In the genomic region with DNA sequence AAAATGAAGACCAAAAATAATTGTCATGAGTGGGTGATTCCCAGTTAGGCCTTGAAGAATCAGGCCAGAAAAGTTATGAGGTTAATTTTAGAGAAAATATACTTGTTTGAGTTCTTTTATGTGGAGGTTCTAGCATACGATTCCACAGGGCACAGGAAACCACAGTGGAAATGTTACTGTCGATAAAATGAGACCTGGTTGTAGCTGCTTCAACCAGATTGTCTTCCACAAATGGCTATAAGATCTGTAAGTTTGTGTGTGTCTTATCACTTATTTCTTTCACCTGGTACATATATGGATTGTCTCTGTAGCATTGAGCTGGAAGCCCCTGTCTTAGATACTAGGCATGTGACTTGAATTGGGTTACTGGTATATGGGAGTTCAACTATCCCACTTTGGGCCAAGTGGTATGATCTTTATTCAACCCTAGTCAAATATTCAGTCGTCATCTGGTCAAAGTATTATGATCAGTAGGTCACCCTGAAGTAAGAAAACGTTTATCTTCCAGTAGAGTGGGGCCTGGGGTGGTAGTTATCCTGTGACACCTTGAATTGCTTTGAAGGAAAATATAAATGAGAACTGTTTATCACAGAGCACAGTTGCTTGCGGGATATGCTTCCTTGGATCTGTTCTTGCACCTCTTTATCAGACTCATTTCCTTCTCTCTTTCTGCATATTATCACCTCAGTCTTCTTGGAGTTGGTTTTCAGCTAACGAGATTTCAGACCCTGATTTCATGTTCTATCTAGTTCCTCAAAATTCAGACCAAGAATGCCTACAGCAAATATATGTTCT, we compare ENCODE assay signal across 26 cellular contexts. TPM values are rescaled to one million over a fixed set of nuclear protein-coding genes. Genes with fewer than 3 reads are reported as not detected.
A peak's percentile ranks its signal among the peaks of the same experiment; 100 is the strongest.
DNase-seq lines count a peak whose midpoint lies in the region; ATAC-seq and TF ChIP-seq lines count a peak whose summit lies in the region.
"Had no signal": no experiment of that assay in that cellular context is flagged by ENCODE, and none has a peak within 500 bp of the region (broad histone marks: within the 10 kb centered on the region; RNA-seq: fewer than 3 reads in every experiment).

No MANE protein-coding gene starts in this region.

- ATAC-seq in activated naive CD4-positive, alpha-beta T cell treated with anti-CD3 and anti-CD28 coated beads, Interleukin-2, amount 50 U/mL, for 72 hours, result no peak
- peak; percentile 45 for ATAC-seq in naive thymus-derived CD4-positive, alpha-beta T cell
- ATAC-seq in GM21529 (IDR thresholded peaks at IDR 0.05; ENCODE audit: unreplicated experiment) (no peak), GM18517 (IDR thresholded peaks at IDR 0.05; ENCODE audit: unreplicated experiment) (no peak)
- ATAC-seq: left colon, WTC11 had no signal

- no peaks in the 10 kb centered on the region for H3K9me3 ChIP-seq in naive thymus-derived CD4-positive, alpha-beta T cell (ENCODE audit: control insufficient read depth in 2 of 3, low read length in 3 of 3)
- no peaks in the 10 kb centered on the region for H3K9me3 ChIP-seq in smooth muscle cell (replicated peaks; ENCODE audit: low read depth)
- H3K9me3 ChIP-seq: HAP-1, testis had no signal

- H3K27me3 Mint-ChIP-seq in activated naive CD4-positive, alpha-beta T cell treated with anti-CD3 and anti-CD28 coated beads, Interleukin-2, amount 50 U/mL, for 24 hours, result no peaks in the 10 kb centered on the region
- H3K27me3 Mint-ChIP-seq in activated T-helper 1 cell treated with anti-CD3 and anti-CD28 coated beads, Interleukin-12 subunit alpha, Interleukin-12 subunit beta, Interleukin-2, Interleukin-4 antibody, amounts not matched to agents 30 ng/mL and 10 ng/mL and 1 ng/mL, durations not matched to agents 14 hours and 24 hours and 36 hours (ENCODE audit: insufficient read depth), result no peaks in the 10 kb centered on the region
- H3K27me3 Mint-ChIP-seq in naive thymus-derived CD4-positive, alpha-beta T cell, result no peaks in the 10 kb centered on the region
- H3K27me3 Mint-ChIP-seq: dendritic cell treated with granulocyte-macrophage colony-stimulating factor and Interleukin-4, amounts not matched to agents 40 ng/mL and 50 ng/mL, for 4 days; progenitor cell of endocrine pancreas had no signal

- no peak overlapping the region for H2AFZ ChIP-seq in smooth muscle cell (ENCODE audit: low read depth)

- H3K27ac ChIP-seq in naive thymus-derived CD4-positive, alpha-beta T cell (ENCODE audit: low read depth, low read length), result peak overlapping the region; percentile 16
- no peak overlapping the region for H3K27ac ChIP-seq in smooth muscle cell (ENCODE audit: low read depth)
- H3K27ac ChIP-seq: SK-N-MC, testis had no signal

- H3K36me3 Mint-ChIP-seq in activated naive CD4-positive, alpha-beta T cell treated with anti-CD3 and anti-CD28 coated beads, Interleukin-2, amount 50 U/mL, for 24 hours, result peaks cover 10% of the 10 kb centered on the region
- peaks cover 7 to 9% of the 10 kb centered on the region in 2 donors for H3K36me3 Mint-ChIP-seq in activated naive CD4-positive, alpha-beta T cell treated with anti-CD3 and anti-CD28 coated beads, Interleukin-2, amount 50 U/mL, for 72 hours
- peaks cover 28% of the 10 kb centered on the region for H3K36me3 Mint-ChIP-seq in activated T-helper 1 cell treated with anti-CD3 and anti-CD28 coated beads, Interleukin-12 subunit alpha, Interleukin-12 subunit beta, Interleukin-2, Interleukin-4 antibody, amounts not matched to agents 30 ng/mL and 10 ng/mL and 1 ng/mL, durations not matched to agents 14 hours and 24 hours and 36 hours (ENCODE audit: low read depth)
- peaks cover 11 to 34% (median 12%) of the 10 kb centered on the region in 5 donors for H3K36me3 Mint-ChIP-seq in naive thymus-derived CD4-positive, alpha-beta T cell
- H3K36me3 Mint-ChIP-seq: WTC11 had no signal

- H3K9ac ChIP-seq in smooth muscle cell (ENCODE audit: low read depth), result no peak overlapping the region

- H3K79me2 ChIP-seq in smooth muscle cell (ENCODE audit: low read depth), result no peaks in the 10 kb centered on the region

- intact Hi-C loops in activated T-helper 1 cell treated with anti-CD3 and anti-CD28 coated beads, Interleukin-12 subunit alpha, Interleukin-12 subunit beta, Interleukin-2, Interleukin-4 antibody, amounts not matched to agents 30 ng/mL and 10 ng/mL and 1 ng/mL, durations not matched to agents 14 hours and 24 hours and 36 hours (cut with micrococcal nuclease), result no loop called here
- intact Hi-C loops in naive thymus-derived CD4-positive, alpha-beta T cell (cut with micrococcal nuclease), result loop anchor here in 1 of 2 donors (1.0 kb wide), 1 partner anchor 9 kb away; no protein-coding TSS in a partner anchor

- H3K4me1 ChIP-seq in naive thymus-derived CD4-positive, alpha-beta T cell (ENCODE audit: control insufficient read depth in 2 of 2, insufficient read depth in 2 of 2, low read length in 2 of 2), result peaks cover 10 to 32% of the 10 kb centered on the region in 2 donors
- H3K4me1 ChIP-seq in smooth muscle cell (ENCODE audit: low read depth), result peaks cover 7% of the 10 kb centered on the region
- H3K4me1 ChIP-seq: HAP-1, testis had no signal

- peak overlapping the region; percentile 27 for H3K4me3 Mint-ChIP-seq in activated naive CD4-positive, alpha-beta T cell treated with anti-CD3 and anti-CD28 coated beads, Interleukin-2, amount 50 U/mL, for 24 hours
- H3K4me3 Mint-ChIP-seq in activated T-helper 1 cell treated with anti-CD3 and anti-CD28 coated beads, Interleukin-12 subunit alpha, Interleukin-12 subunit beta, Interleukin-2, Interleukin-4 antibody, amounts not matched to agents 30 ng/mL and 10 ng/mL and 1 ng/mL, durations not matched to agents 14 hours and 24 hours and 36 hours, result no peak overlapping the region
- H3K4me3 Mint-ChIP-seq in naive thymus-derived CD4-positive, alpha-beta T cell, result peak overlapping the region; percentile 17 to 75 (median 54)
- H3K4me3 Mint-ChIP-seq: dendritic cell treated with granulocyte-macrophage colony-stimulating factor and Interleukin-4, amounts not matched to agents 40 ng/mL and 50 ng/mL, for 4 days; WTC11 had no signal

- H3K9me3 Mint-ChIP-seq in activated naive CD4-positive, alpha-beta T cell treated with anti-CD3 and anti-CD28 coated beads, Interleukin-2, amount 50 U/mL, for 24 hours, result no peaks in the 10 kb centered on the region
- H3K9me3 Mint-ChIP-seq in activated naive CD4-positive, alpha-beta T cell treated with anti-CD3 and anti-CD28 coated beads, Interleukin-2, amount 50 U/mL, for 72 hours, result peaks cover 0 to 7% of the 10 kb centered on the region in 2 donors
- no peaks in the 10 kb centered on the region for H3K9me3 Mint-ChIP-seq in activated T-helper 1 cell treated with anti-CD3 and anti-CD28 coated beads, Interleukin-12 subunit alpha, Interleukin-12 subunit beta, Interleukin-2, Interleukin-4 antibody, amounts not matched to agents 30 ng/mL and 10 ng/mL and 1 ng/mL, durations not matched to agents 14 hours and 24 hours and 36 hours
- H3K9me3 Mint-ChIP-seq in naive thymus-derived CD4-positive, alpha-beta T cell, result peaks cover 0 to 2% (median 0%) of the 10 kb centered on the region in 11 donors
- H3K9me3 Mint-ChIP-seq: dendritic cell treated with granulocyte-macrophage colony-stimulating factor and Interleukin-4, amounts not matched to agents 40 ng/mL and 50 ng/mL, for 4 days; WTC11 had no signal

- H3K27ac Mint-ChIP-seq in activated naive CD4-positive, alpha-beta T cell treated with anti-CD3 and anti-CD28 coated beads, Interleukin-2, amount 50 U/mL, for 24 hours, result peak overlapping the region; percentile 65
- H3K27ac Mint-ChIP-seq in activated naive CD4-positive, alpha-beta T cell treated with anti-CD3 and anti-CD28 coated beads, Interleukin-2, amount 50 U/mL, for 72 hours, result peak overlapping the region in 1 of 2 donors; percentile 67
- peak overlapping the region; percentile 3 for H3K27ac Mint-ChIP-seq in activated T-helper 1 cell treated with anti-CD3 and anti-CD28 coated beads, Interleukin-12 subunit alpha, Interleukin-12 subunit beta, Interleukin-2, Interleukin-4 antibody, amounts not matched to agents 30 ng/mL and 10 ng/mL and 1 ng/mL, durations not matched to agents 14 hours and 24 hours and 36 hours
- peak overlapping the region; percentile 4 to 81 (median 66) for H3K27ac Mint-ChIP-seq in naive thymus-derived CD4-positive, alpha-beta T cell
- H3K27ac Mint-ChIP-seq: dendritic cell treated with granulocyte-macrophage colony-stimulating factor and Interleukin-4, amounts not matched to agents 40 ng/mL and 50 ng/mL, for 4 days; progenitor cell of endocrine pancreas; WTC11 had no signal

- POLR2A ChIA-PET in naive thymus-derived CD4-positive, alpha-beta T cell (lab: Charles Lee), result interaction anchor here (1.1 to 2.0 kb wide), 3 partner anchors 9 to 17 kb away, joined by 3 to 8 read pairs (median 7); no protein-coding TSS in a partner anchor

- 92% methylated on average over 6 of the region's 6 CpGs for WGBS in smooth muscle cell (ENCODE audit: low lambda C conversion rate)

- H3K36me3 ChIP-seq in naive thymus-derived CD4-positive, alpha-beta T cell (ENCODE audit: control insufficient read depth in 2 of 3, insufficient read depth in 3 of 3, low read length in 3 of 3), result no peaks in the 10 kb centered on the region
- H3K36me3 ChIP-seq in smooth muscle cell (ENCODE audit: low read depth), result no peaks in the 10 kb centered on the region

- peaks cover 55% of the 10 kb centered on the region for H3K4me1 Mint-ChIP-seq in activated naive CD4-positive, alpha-beta T cell treated with anti-CD3 and anti-CD28 coated beads, Interleukin-2, amount 50 U/mL, for 24 hours
- peaks cover 39% of the 10 kb centered on the region for H3K4me1 Mint-ChIP-seq in activated T-helper 1 cell treated with anti-CD3 and anti-CD28 coated beads, Interleukin-12 subunit alpha, Interleukin-12 subunit beta, Interleukin-2, Interleukin-4 antibody, amounts not matched to agents 30 ng/mL and 10 ng/mL and 1 ng/mL, durations not matched to agents 14 hours and 24 hours and 36 hours (ENCODE audit: low read depth)
- peaks cover 22 to 79% (median 65%) of the 10 kb centered on the region in 7 donors for H3K4me1 Mint-ChIP-seq in naive thymus-derived CD4-positive, alpha-beta T cell
- H3K4me1 Mint-ChIP-seq: WTC11 had no signal

- H3K27me3 ChIP-seq in naive thymus-derived CD4-positive, alpha-beta T cell (ENCODE audit: control insufficient read depth in 2 of 2, insufficient read depth in 2 of 2, low read length in 2 of 2), result no peaks in the 10 kb centered on the region
- no peaks in the 10 kb centered on the region for H3K27me3 ChIP-seq in smooth muscle cell (ENCODE audit: low read depth)
- H3K27me3 ChIP-seq: testis had no signal

- CTCF ChIA-PET in naive thymus-derived CD4-positive, alpha-beta T cell (lab: Charles Lee), result no interaction called here

- no peak for DNase-seq in activated naive CD4-positive, alpha-beta T cell treated with anti-CD3 and anti-CD28 coated beads, Interleukin-2, amount 50 U/mL, for 72 hours (ENCODE audit: low spot score in 2 of 2)
- DNase-seq in OCI-M1 (lab: John Stamatoyannopoulos, UW) (peak; percentile 94), smooth muscle cell (lab: John Stamatoyannopoulos, UW; ENCODE audit: unreplicated experiment) (no peak)
- no peak for DNase-seq in activated T-helper 1 cell treated with anti-CD3 and anti-CD28 coated beads, Interleukin-12 subunit alpha, Interleukin-12 subunit beta, Interleukin-2, Interleukin-4 antibody, amounts not matched to agents 30 ng/mL and 10 ng/mL and 1 ng/mL, durations not matched to agents 14 hours and 24 hours and 36 hours (ENCODE audit: low spot score)
- peak in 2 of 9 donors; percentile 26 to 34 for DNase-seq in naive thymus-derived CD4-positive, alpha-beta T cell
- DNase-seq: ACHN; activated CD4-positive, alpha-beta T cell treated with anti-CD3 and anti-CD28 coated beads, Interleukin-2, amount 50 U/mL, for 48 hours; activated T-cell treated with anti-CD3 and anti-CD28 coated beads for 4 hours; Calu3; central memory CD4-positive, alpha-beta T cell; DMS79 treated with DMSO at 0.1 percent for 48 hours; hippocampal formation; left colon; MM.1S; NCI-H146; NCI-H446 treated with DMSO at 0.1 percent for 48 hours; stimulated activated CD4-positive, alpha-beta T cell treated with anti-CD3 and anti-CD28 coated beads, Interleukin-15, amount 100 ng/mL, for 24 hours; testis had no signal

- H3K4me2 ChIP-seq in smooth muscle cell, result no peak overlapping the region

- no peak for TF ChIP-seq CTCF in smooth muscle cell (IDR thresholded peaks at IDR 0.05; ENCODE audit: borderline replicate concordance, insufficient read depth, poor library complexity, severe bottlenecking)

- H3F3A ChIP-seq in smooth muscle cell (ENCODE audit: low read depth), result no peaks in the 10 kb centered on the region

- peaks cover 6% of the 10 kb centered on the region for H4K20me1 ChIP-seq in smooth muscle cell (ENCODE audit: low read depth)

- no peak overlapping the region for H3K4me3 ChIP-seq in naive thymus-derived CD4-positive, alpha-beta T cell (ENCODE audit: low read length)
- no peak overlapping the region for H3K4me3 ChIP-seq in smooth muscle cell
- H3K4me3 ChIP-seq: HAP-1, SK-N-MC, testis had no signal

RNA-seq across cellular contexts. Expression of a gene that starts 21.5 kb away (rescaled TPM):
- total RNA-seq in activated naive CD4-positive, alpha-beta T cell treated with anti-CD3 and anti-CD28 coated beads, Interleukin-2, amount 50 U/mL, for 72 hours, result 10 to 100 TPM; 35.4 to 53.0 TPM
- 65.4 and 73.8 TPM in 2 replicates for total RNA-seq in activated T-helper 1 cell treated with anti-CD3 and anti-CD28 coated beads, Interleukin-12 subunit alpha, Interleukin-12 subunit beta, Interleukin-2, Interleukin-4 antibody, amounts not matched to agents 30 ng/mL and 10 ng/mL and 1 ng/mL, durations not matched to agents 14 hours and 24 hours and 36 hours
- 10 to 100 TPM; 55.0 to 89.1 (median 78.3) TPM for total RNA-seq in naive thymus-derived CD4-positive, alpha-beta T cell
- 10 to 100 TPM; 10.1 to 11.7 TPM for polyA plus RNA-seq in naive thymus-derived CD4-positive, alpha-beta T cell
- 15.6 and 15.9 TPM in 2 replicates for total RNA-seq in smooth muscle cell
- polyA plus RNA-seq in smooth muscle cell, result 9.9 and 10.7 TPM in 2 replicates

RNA-seq across cellular contexts. Expression of a gene that starts 51.2 kb away (rescaled TPM):
- 10 to 100 TPM; 21.7 to 24.7 TPM for total RNA-seq in activated naive CD4-positive, alpha-beta T cell treated with anti-CD3 and anti-CD28 coated beads, Interleukin-2, amount 50 U/mL, for 72 hours
- 17.5 and 21.7 TPM in 2 replicates for total RNA-seq in activated T-helper 1 cell treated with anti-CD3 and anti-CD28 coated beads, Interleukin-12 subunit alpha, Interleukin-12 subunit beta, Interleukin-2, Interleukin-4 antibody, amounts not matched to agents 30 ng/mL and 10 ng/mL and 1 ng/mL, durations not matched to agents 14 hours and 24 hours and 36 hours
- 10 to 100 TPM; 16.5 to 29.3 (median 25.4) TPM for total RNA-seq in naive thymus-derived CD4-positive, alpha-beta T cell
- 10 to 100 TPM; 31.4 to 31.5 TPM for polyA plus RNA-seq in naive thymus-derived CD4-positive, alpha-beta T cell
- 10.8 and 15.0 TPM in 2 replicates for total RNA-seq in smooth muscle cell
- polyA plus RNA-seq in smooth muscle cell, result 22.4 and 39.0 TPM in 2 replicates

RNA-seq across cellular contexts. Expression of a gene that starts 57.6 kb away (rescaled TPM):
- total RNA-seq in activated naive CD4-positive, alpha-beta T cell treated with anti-CD3 and anti-CD28 coated beads, Interleukin-2, amount 50 U/mL, for 72 hours, result 100 to 1,000 TPM; 100 to 115 TPM
- total RNA-seq in activated T-helper 1 cell treated with anti-CD3 and anti-CD28 coated beads, Interleukin-12 subunit alpha, Interleukin-12 subunit beta, Interleukin-2, Interleukin-4 antibody, amounts not matched to agents 30 ng/mL and 10 ng/mL and 1 ng/mL, durations not matched to agents 14 hours and 24 hours and 36 hours, result 58.6 and 69.8 TPM in 2 replicates
- total RNA-seq in naive thymus-derived CD4-positive, alpha-beta T cell, result 10 to 100 TPM in 1 of 5 experiments, 1 to 10 TPM in 3, under 1 TPM in 1; 0.85 to 58.7 (median 1.2) TPM
- polyA plus RNA-seq in naive thymus-derived CD4-positive, alpha-beta T cell, result not detected
- 19.0 and 36.2 TPM in 2 replicates for total RNA-seq in smooth muscle cell
- polyA plus RNA-seq in smooth muscle cell, result 30.7 and 37.6 TPM in 2 replicates
